In the genomic region with DNA sequence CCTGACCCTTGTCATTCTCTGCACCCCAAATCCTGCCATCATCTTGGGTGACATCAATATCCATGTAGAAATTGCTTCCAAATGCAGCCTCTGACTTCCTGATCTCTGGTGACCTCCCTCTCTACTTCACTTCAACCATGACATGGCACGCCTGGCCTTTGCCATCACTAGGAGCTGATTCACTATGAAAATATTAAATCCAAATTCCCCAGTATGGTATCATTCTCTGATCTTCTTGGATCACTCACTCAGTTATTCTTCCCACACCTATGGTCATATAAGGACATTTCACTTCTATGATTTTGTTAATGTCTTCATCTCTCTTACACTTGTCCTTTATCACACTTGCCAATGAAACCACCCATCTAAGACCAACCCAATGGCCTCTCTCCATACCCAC, we compare ENCODE assay signal across 22 cellular contexts.
DNase-seq lines count a peak whose midpoint lies in the region; ATAC-seq and TF ChIP-seq lines count a peak whose summit lies in the region.
"Had no signal": no experiment of that assay in that cellular context is flagged by ENCODE, and none has a peak within 500 bp of the region (broad histone marks: within the 10 kb centered on the region; RNA-seq: fewer than 3 reads in every experiment).

No MANE protein-coding gene starts in this region.

- no peaks in the 10 kb centered on the region for H3K4me1 Mint-ChIP-seq in chondrocyte (ENCODE audit: low read depth)
- H3K4me1 Mint-ChIP-seq in effector memory CD8-positive, alpha-beta T cell (ENCODE audit: low read depth in 2 of 2) = no peaks in the 10 kb centered on the region
- H3K4me1 Mint-ChIP-seq: mesothelial cell of epicardium, natural killer cell, T-helper 17 cell had no signal

- no peaks in the 10 kb centered on the region for H3K27me3 Mint-ChIP-seq in chondrocyte (ENCODE audit: low read depth)
- H3K27me3 Mint-ChIP-seq in effector memory CD8-positive, alpha-beta T cell = no peaks in the 10 kb centered on the region
- H3K27me3 Mint-ChIP-seq: T-helper 17 cell had no signal

- H3K27ac Mint-ChIP-seq in chondrocyte (ENCODE audit: unreplicated experiment) = no peak overlapping the region
- H3K27ac Mint-ChIP-seq in effector memory CD8-positive, alpha-beta T cell = no peak overlapping the region
- H3K27ac Mint-ChIP-seq: activated naive CD4-positive, alpha-beta T cell treated with anti-CD3 and anti-CD28 coated beads, Interleukin-2, amount 50 U/mL, for 72 hours; activated T-helper 1 cell treated with anti-CD3 and anti-CD28 coated beads, Interleukin-12 subunit alpha, Interleukin-12 subunit beta, Interleukin-2, Interleukin-4 antibody, amounts not matched to agents 30 ng/mL and 10 ng/mL and 1 ng/mL, durations not matched to agents 14 hours and 24 hours and 36 hours; H9; mesothelial cell of epicardium; natural killer cell; T-helper 17 cell had no signal

- no peak for ATAC-seq in effector memory CD8-positive, alpha-beta T cell (replicated peaks)
- ATAC-seq: activated naive CD4-positive, alpha-beta T cell treated with anti-CD3 and anti-CD28 coated beads, Interleukin-2, amount 50 U/mL, for 72 hours; left colon; natural killer cell; stimulated activated naive CD8-positive, alpha-beta T cell treated with anti-CD3 and anti-CD28 coated beads, Interleukin-15, Interleukin-2, amounts not matched to agents 100 U/mL and 50 U/mL, for 24 hours; T-helper 17 cell had no signal

- DNase-seq in A172 (ENCODE audit: low spot score) (peak; percentile 84), HCEC 1CT (peak; percentile 56), RPMI7951 (ENCODE audit: low read depth) (peak; percentile 58), fibroblast of peridontal ligament (ENCODE audit: extremely low read depth) (peak; percentile 35), DMS53 treated with DMSO at 0.1 percent for 48 hours (lab: John Stamatoyannopoulos, UW; ENCODE audit: unreplicated experiment) (no peak), chondrocyte (ENCODE audit: low spot score) (no peak), NCI-H345 (lab: John Stamatoyannopoulos, UW) (no peak)
- DNase-seq in effector memory CD8-positive, alpha-beta T cell = no peak
- DNase-seq: activated CD4-positive, alpha-beta T cell treated with anti-CD3 and anti-CD28 coated beads for 4 hours; Calu3; H9; left colon; natural killer cell; NCI-H510A; stimulated activated CD4-positive, alpha-beta T cell treated with anti-CD3 and anti-CD28 coated beads, Interleukin-12 subunit alpha, Interleukin-12 subunit beta, amount 100 ng/mL, for 4 hours; stimulated activated CD4-positive, alpha-beta T cell treated with anti-CD3 and anti-CD28 coated beads, Interleukin-4, amount 100 ng/mL, for 4 hours; stimulated activated naive CD8-positive, alpha-beta T cell treated with anti-CD3 and anti-CD28 coated beads, Interleukin-15, Interleukin-2, amounts not matched to agents 100 U/mL and 50 U/mL, for 24 hours; T-helper 17 cell; thyroid gland had no signal

- peaks cover 6% of the 10 kb centered on the region for H3K9me3 Mint-ChIP-seq in chondrocyte (ENCODE audit: low read depth)
- no peaks in the 10 kb centered on the region for H3K9me3 Mint-ChIP-seq in effector memory CD8-positive, alpha-beta T cell
- H3K9me3 Mint-ChIP-seq: activated naive CD4-positive, alpha-beta T cell treated with anti-CD3 and anti-CD28 coated beads, Interleukin-2, amount 50 U/mL, for 72 hours; activated T-helper 1 cell treated with anti-CD3 and anti-CD28 coated beads, Interleukin-12 subunit alpha, Interleukin-12 subunit beta, Interleukin-2, Interleukin-4 antibody, amounts not matched to agents 30 ng/mL and 10 ng/mL and 1 ng/mL, durations not matched to agents 14 hours and 24 hours and 36 hours; natural killer cell had no signal

- peaks cover 10% of the 10 kb centered on the region for H3K36me3 Mint-ChIP-seq in chondrocyte (ENCODE audit: low read depth)
- peaks cover 12% of the 10 kb centered on the region for H3K36me3 Mint-ChIP-seq in effector memory CD8-positive, alpha-beta T cell (ENCODE audit: insufficient read depth)
- H3K36me3 Mint-ChIP-seq: natural killer cell had no signal

- no peak overlapping the region for H3K4me3 Mint-ChIP-seq in chondrocyte (ENCODE audit: unreplicated experiment)
- H3K4me3 Mint-ChIP-seq in effector memory CD8-positive, alpha-beta T cell = no peak overlapping the region
- H3K4me3 Mint-ChIP-seq: activated T-helper 1 cell treated with anti-CD3 and anti-CD28 coated beads, Interleukin-12 subunit alpha, Interleukin-12 subunit beta, Interleukin-2, Interleukin-4 antibody, amounts not matched to agents 30 ng/mL and 10 ng/mL and 1 ng/mL, durations not matched to agents 14 hours and 24 hours and 36 hours; H9; mesothelial cell of epicardium; natural killer cell; T-helper 17 cell had no signal

- no peak for TF ChIP-seq CTCF in chondrocyte (IDR thresholded peaks at IDR 0.05)

Comparison
In these comparisons a context has a peak if more than half of its experiments do, and no peak if none do; other contexts are left out.
1. DNase-seq: peak in A172 (single experiment), HCEC 1CT (single experiment), RPMI7951 (single experiment) and fibroblast of peridontal ligament (single experiment); none in DMS53 treated with DMSO at 0.1 percent for 48 hours (single experiment), chondrocyte (single experiment), NCI-H345 (single experiment) and effector memory CD8-positive, alpha-beta T cell (0 of 3).